28 cellular contexts compared by ENCODE assay signal in genomic region chr22:28269277-28269676, GRCh38.
A peak's percentile ranks its signal among the peaks of the same experiment; 100 is the strongest.
DNase-seq lines count a peak whose midpoint lies in the region; FAIRE-seq and TF ChIP-seq lines count a peak whose summit lies in the region.
"Had no signal": no experiment of that assay in that cellular context is flagged by ENCODE, and none has a peak within 500 bp of the region (broad histone marks: within the 10 kb centered on the region; RNA-seq: fewer than 3 reads in every experiment).

No MANE protein-coding gene starts in this region.

- H3K79me2 ChIP-seq in endothelial cell of umbilical vein (ENCODE audit: control insufficient read depth, insufficient read depth, low read length), result no peaks in the 10 kb centered on the region

- H3K4me1 ChIP-seq in BLaER1 (peaks cover 8% of the 10 kb centered on the region; the same call in 1 of the 2 replicates), endothelial cell of umbilical vein (ENCODE audit: control insufficient read depth, extremely low read depth, insufficient read depth, low read length) (no peaks in the 10 kb centered on the region), subcutaneous abdominal adipose tissue (ENCODE audit: control insufficient read depth in 5 of 5, insufficient read depth in 5 of 5, low read length in 5 of 5) (peaks cover 0 to 38% (median 18%) of the 10 kb centered on the region in 5 donors), endodermal cell (ENCODE audit: control insufficient read depth, insufficient read depth, low read length) (no peaks in the 10 kb centered on the region)
- H3K4me1 ChIP-seq: A549, Peyer's patch had no signal

- H3K4me2 ChIP-seq in BLaER1 (0 out of 2 replicates have a peak overlapping the region, but pooled peaks have one; percentile 0), endothelial cell of umbilical vein (ENCODE audit: insufficient read depth, low read length) (no peak overlapping the region)
- H3K4me2 ChIP-seq: A549, KMS-11, SK-N-SH had no signal

- H3K4me3 ChIP-seq in BLaER1 (no peak overlapping the region), endothelial cell of umbilical vein (replicated peaks in 1 of 3; ENCODE audit: insufficient read depth in 1 of 3, low read depth in 1 of 3, low read length in 3 of 3) (no peak overlapping the region), subcutaneous abdominal adipose tissue (ENCODE audit: low read depth in 1 of 5, low read length in 5 of 5) (no peak overlapping the region), endodermal cell (ENCODE audit: low read length) (no peak overlapping the region)
- H3K4me3 ChIP-seq: A549, GM12878, Peyer's patch had no signal

- H3K27ac Mint-ChIP-seq in endodermal cell, result no peak overlapping the region
- H3K27ac Mint-ChIP-seq: CD8-positive, alpha-beta memory T cell had no signal

- 85 to 86% methylated on average over 2 of the region's 2 CpGs for WGBS in endodermal cell (ENCODE audit: insufficient coverage in 1 of 2, insufficient read length in 1 of 2), 2 experiments

- H3K4me1 Mint-ChIP-seq in endodermal cell, result peaks cover 12% of the 10 kb centered on the region
- H3K4me1 Mint-ChIP-seq: CD8-positive, alpha-beta memory T cell had no signal

- H3K27me3 Mint-ChIP-seq in endodermal cell (ENCODE audit: insufficient read depth), result no peaks in the 10 kb centered on the region

- H3K9me1 ChIP-seq in endothelial cell of umbilical vein (replicated peaks; ENCODE audit: control insufficient read depth, extremely low read depth, insufficient read depth, low read length), result no peaks in the 10 kb centered on the region

- dilution Hi-C loops in endothelial cell of umbilical vein (cut with MboI; ENCODE audit: extremely low pct_ligation_motif_present, low sequenced_read_pairs), result no loop called here

- no peaks in the 10 kb centered on the region for H4K20me1 ChIP-seq in BLaER1
- no peaks in the 10 kb centered on the region for H4K20me1 ChIP-seq in endothelial cell of umbilical vein (replicated peaks; ENCODE audit: control insufficient read depth, extremely low read depth, insufficient read depth, low read length)

- no peaks in the 10 kb centered on the region for H3K9me3 Mint-ChIP-seq in endodermal cell
- H3K9me3 Mint-ChIP-seq: CD8-positive, alpha-beta memory T cell had no signal

- H3K9me3 ChIP-seq in BLaER1 (no peaks in the 10 kb centered on the region), endothelial cell of umbilical vein (replicated peaks; ENCODE audit: control insufficient read depth, insufficient read depth, low read length) (no peaks in the 10 kb centered on the region), subcutaneous abdominal adipose tissue (ENCODE audit: control insufficient read depth in 5 of 5, low read length in 5 of 5) (no peaks in the 10 kb centered on the region), endodermal cell (ENCODE audit: control insufficient read depth, low read length) (no peaks in the 10 kb centered on the region)
- H3K9me3 ChIP-seq: A549, Peyer's patch, SK-N-SH had no signal

- no peak for TF ChIP-seq POLR2A in endothelial cell of umbilical vein (IDR thresholded peaks at IDR 0.05; ENCODE audit: low read depth, low read length)

- POLR2A ChIA-PET in endothelial cell of umbilical vein (lab: Charles Lee), result no interaction called here

- no peaks in the 10 kb centered on the region for H3K27me3 ChIP-seq in BLaER1
- no peaks in the 10 kb centered on the region for H3K27me3 ChIP-seq in endothelial cell of umbilical vein (ENCODE audit: control insufficient read depth in 2 of 2, insufficient read depth in 2 of 2, low read length in 2 of 2)
- H3K27me3 ChIP-seq in subcutaneous abdominal adipose tissue (ENCODE audit: control insufficient read depth in 5 of 5, insufficient read depth in 4 of 5, low read length in 5 of 5), result no peaks in the 10 kb centered on the region
- no peaks in the 10 kb centered on the region for H3K27me3 ChIP-seq in endodermal cell (ENCODE audit: control insufficient read depth, insufficient read depth, low read length, poor library complexity, severe bottlenecking)
- H3K27me3 ChIP-seq: Peyer's patch had no signal

- peak; percentile 28 for FAIRE-seq in endothelial cell of umbilical vein (lab: Jason Lieb, UNC)
- FAIRE-seq: A549, GM12878, H1 had no signal

- CTCF ChIA-PET in endothelial cell of umbilical vein (lab: Charles Lee), result no interaction called here

- no peak overlapping the region for H2AFZ ChIP-seq in endothelial cell of umbilical vein (ENCODE audit: low read depth, low read length)

- H3K9ac ChIP-seq in BLaER1 (no peak overlapping the region), endothelial cell of umbilical vein (replicated peaks; ENCODE audit: extremely low read depth, insufficient read depth, low read length) (no peak overlapping the region), subcutaneous abdominal adipose tissue (ENCODE audit: low read length in 5 of 5) (peak overlapping the region in 1 of 5 donors; percentile 63), endodermal cell (ENCODE audit: extremely low read depth, low read length, poor library complexity, severe bottlenecking) (no peak overlapping the region)
- H3K9ac ChIP-seq: KMS-11, SK-N-SH had no signal

- no peak overlapping the region for H3K27ac ChIP-seq in BLaER1
- no peak overlapping the region for H3K27ac ChIP-seq in endothelial cell of umbilical vein (ENCODE audit: insufficient read depth, low read depth, low read length)
- H3K27ac ChIP-seq in subcutaneous abdominal adipose tissue (ENCODE audit: low read depth, low read length), result peak overlapping the region; percentile 67
- H3K27ac ChIP-seq in endodermal cell (ENCODE audit: low read depth, low read length), result no peak overlapping the region
- H3K27ac ChIP-seq: A549, KMS-11, Peyer's patch had no signal

- TF ChIP-seq CTCF in endothelial cell of umbilical vein (IDR thresholded peaks at IDR 0.05; ENCODE audit: extremely low read depth in 1 of 2, insufficient read depth in 1 of 2, low read depth in 1 of 2, low read length in 2 of 2), result no peak
- TF ChIP-seq CTCF in endodermal cell (conservative IDR thresholded peaks at IDR 0.05), result no peak

- intact Hi-C loops in endothelial cell of umbilical vein (cut with micrococcal nuclease), result no loop called here

- H3K4me3 Mint-ChIP-seq in endodermal cell, result no peak overlapping the region
- H3K4me3 Mint-ChIP-seq: CD14-positive monocyte; CD8-positive, alpha-beta memory T cell had no signal

- no peaks in the 10 kb centered on the region for H3K36me3 Mint-ChIP-seq in endodermal cell (ENCODE audit: low read depth)
- H3K36me3 Mint-ChIP-seq: CD14-positive monocyte had no signal

- H3K36me3 ChIP-seq in BLaER1 (no peaks in the 10 kb centered on the region), endothelial cell of umbilical vein (ENCODE audit: control insufficient read depth in 2 of 2, extremely low read depth in 1 of 2, insufficient read depth in 2 of 2, low read length in 2 of 2) (no peaks in the 10 kb centered on the region), subcutaneous abdominal adipose tissue (ENCODE audit: control insufficient read depth in 5 of 5, insufficient read depth in 5 of 5, low read length in 5 of 5) (no peaks in the 10 kb centered on the region), endodermal cell (ENCODE audit: control insufficient read depth, insufficient read depth, low read length) (no peaks in the 10 kb centered on the region)
- H3K36me3 ChIP-seq: Peyer's patch had no signal

- peak; percentile 42 for DNase-seq in MV-4-11 (lab: John Stamatoyannopoulos, UW)
- DNase-seq in endothelial cell of umbilical vein (ENCODE audit: low read depth, low spot score), result no peak
- DNase-seq in GM19238 (ENCODE audit: insufficient read length, low spot score), result no peak
- DNase-seq in endodermal cell, result no peak
- no peak for DNase-seq in NCI-H1092 (lab: John Stamatoyannopoulos, UW)
- DNase-seq: AML-193; CD8-positive, alpha-beta memory T cell; DMS 273 treated with DMSO at 0.1 percent for 48 hours; DMS79; EL; GDM1; HCEC 1CT; IMR-90; NCI-H1105 treated with DMSO at 0.1 percent for 48 hours; NCI-H2029; NCI-H82; NK-92 treated with Interleukin-12 subunit alpha and Interleukin-12 subunit beta, amount 100 ng/mL, for 24 hours; OCI-M1; Peyer's patch; SK-N-SH; SW 1271 had no signal

- BruUV-seq in endothelial cell of umbilical vein (replicated peaks; lab: Mats Ljungman, UMichigan), result no TSS peak

TF ChIP-seq in endothelial cell of umbilical vein, 7 proteins besides CTCF, POLR2A, EP300 and RAD21:
- no peak for TF ChIP-seq JUN (IDR thresholded peaks at IDR 0.05; ENCODE audit: borderline replicate concordance, insufficient read depth, insufficient read length, low read depth)
- TF ChIP-seq POLR2AphosphoS5 (IDR thresholded peaks at IDR 0.05; ENCODE audit: insufficient read depth, low read depth, low read length), result no peak
- TF ChIP-seq GATA2 (IDR thresholded peaks at IDR 0.05; ENCODE audit: insufficient read depth, insufficient read length, low read depth, low read length), result no peak
- no peak for TF ChIP-seq FOS (IDR thresholded peaks at IDR 0.05; ENCODE audit: borderline replicate concordance, insufficient read depth, low read length)
TF ChIP-seq in endothelial cell of umbilical vein: peak in this region for 0.
